In genomic region chr3:183697123-183697609, GRCh38 we compare ENCODE assay signal across 9 cellular contexts. TPM values are rescaled to one million over a fixed set of nuclear protein-coding genes. Genes with fewer than 3 reads are reported as not detected.
DNase-seq lines count a peak whose midpoint lies in the region; ATAC-seq, FAIRE-seq and TF ChIP-seq lines count a peak whose summit lies in the region.
"Had no signal": no experiment of that assay in that cellular context is flagged by ENCODE, and none has a peak within 500 bp of the region (broad histone marks: within the 10 kb centered on the region; RNA-seq: fewer than 3 reads in every experiment).

No MANE protein-coding gene starts in this region.

- peak overlapping the region; percentile 37 for H3K4me2 ChIP-seq in keratinocyte (ENCODE audit: control insufficient read depth, extremely low read depth, insufficient read depth, low read depth, low read length)

- intact Hi-C loops in activated T-helper 1 cell treated with anti-CD3 and anti-CD28 coated beads, Interleukin-12 subunit alpha, Interleukin-12 subunit beta, Interleukin-2, Interleukin-4 antibody, amounts not matched to agents 30 ng/mL and 10 ng/mL and 1 ng/mL, durations not matched to agents 14 hours and 24 hours and 36 hours (cut with micrococcal nuclease) = loop anchor here (1.0 to 10.0 kb wide), 6 partner anchors 61 to 438 kb away; partner anchors contain the start of genes ABCC5, EIF2B5 and KLHL6

- H3K4me1 ChIP-seq in keratinocyte (ENCODE audit: control insufficient read depth, extremely low read depth, insufficient read depth, low read length) = peaks cover 11% of the 10 kb centered on the region

- no peaks in the 10 kb centered on the region for H4K20me1 ChIP-seq in keratinocyte (ENCODE audit: control insufficient read depth, extremely low read depth, insufficient read depth, low read length)

- dilution Hi-C loops in keratinocyte (cut with MboI; ENCODE audit: extremely low pct_ligation_motif_present, low sequenced_read_pairs) = no loop called here

- ATAC-seq in HG02798 (IDR thresholded peaks at IDR 0.05; ENCODE audit: poor library complexity, unreplicated experiment) = no peak

- H3K36me3 Mint-ChIP-seq in activated T-helper 1 cell treated with anti-CD3 and anti-CD28 coated beads, Interleukin-12 subunit alpha, Interleukin-12 subunit beta, Interleukin-2, Interleukin-4 antibody, amounts not matched to agents 30 ng/mL and 10 ng/mL and 1 ng/mL, durations not matched to agents 14 hours and 24 hours and 36 hours (ENCODE audit: low read depth) = peaks cover 21% of the 10 kb centered on the region

- DNase-seq in NOMO-1 treated with dmso at 0.1 percent for 144 hours (lab: John Stamatoyannopoulos, UW; ENCODE audit: unreplicated experiment) (peak; percentile 13), NOMO-1 treated with DMSO at 0.1 percent for 48 hours (lab: John Stamatoyannopoulos, UW; ENCODE audit: unreplicated experiment) (no peak), keratinocyte (ENCODE audit: low read depth, low spot score) (no peak), substantia nigra (lab: John Stamatoyannopoulos, UW) (no peak), NCI-H1417 (lab: John Stamatoyannopoulos, UW) (no peak), hepatic stellate cell (ENCODE audit: low spot score) (no peak)
- DNase-seq in activated T-helper 1 cell treated with anti-CD3 and anti-CD28 coated beads, Interleukin-12 subunit alpha, Interleukin-12 subunit beta, Interleukin-2, Interleukin-4 antibody, amounts not matched to agents 30 ng/mL and 10 ng/mL and 1 ng/mL, durations not matched to agents 14 hours and 24 hours and 36 hours (ENCODE audit: low spot score) = no peak

- peak overlapping the region; percentile 92 for H3K9ac ChIP-seq in keratinocyte (ENCODE audit: control insufficient read depth, extremely low read depth, insufficient read depth, low read length)

- no peaks in the 10 kb centered on the region for H3K9me1 ChIP-seq in keratinocyte (ENCODE audit: control insufficient read depth, extremely low read depth, insufficient read depth, low read length)

- no peak for FAIRE-seq in keratinocyte (lab: Jason Lieb, UNC)
- FAIRE-seq: A204.1 had no signal

- peak overlapping the region; percentile 82 to 94 (median 90) for H3K4me3 ChIP-seq in keratinocyte (ENCODE audit: control insufficient read depth in 2 of 3, extremely low read depth in 1 of 3, insufficient read depth in 2 of 3, low read depth in 1 of 3, low read length in 3 of 3)

- H3K4me1 Mint-ChIP-seq in activated T-helper 1 cell treated with anti-CD3 and anti-CD28 coated beads, Interleukin-12 subunit alpha, Interleukin-12 subunit beta, Interleukin-2, Interleukin-4 antibody, amounts not matched to agents 30 ng/mL and 10 ng/mL and 1 ng/mL, durations not matched to agents 14 hours and 24 hours and 36 hours (ENCODE audit: low read depth) = peaks cover 37% of the 10 kb centered on the region

- peaks cover 44% of the 10 kb centered on the region for H3K79me2 ChIP-seq in keratinocyte (ENCODE audit: control insufficient read depth, insufficient read depth, low read length)

- TF ChIP-seq CTCF in keratinocyte (optimal IDR thresholded peaks at IDR 0.05 in 1 of 3, IDR thresholded peaks at IDR 0.05 in 1 of 3, conservative IDR thresholded peaks at IDR 0.05 in 1 of 3; ENCODE audit: extremely low read depth in 1 of 3, insufficient read depth in 2 of 3, low read length in 3 of 3) = no peak

- H3K27ac ChIP-seq in keratinocyte (ENCODE audit: control insufficient read depth, insufficient read depth, low read length) = peak overlapping the region; percentile 82
- H3K27ac ChIP-seq in substantia nigra (ENCODE audit: low read depth, low read length, poor library complexity, severe bottlenecking) = peak overlapping the region; percentile 61

- H3K27me3 Mint-ChIP-seq in activated T-helper 1 cell treated with anti-CD3 and anti-CD28 coated beads, Interleukin-12 subunit alpha, Interleukin-12 subunit beta, Interleukin-2, Interleukin-4 antibody, amounts not matched to agents 30 ng/mL and 10 ng/mL and 1 ng/mL, durations not matched to agents 14 hours and 24 hours and 36 hours (ENCODE audit: insufficient read depth) = no peaks in the 10 kb centered on the region

- H3K36me3 ChIP-seq in keratinocyte (ENCODE audit: control insufficient read depth in 2 of 2, extremely low read depth in 1 of 2, insufficient read depth in 2 of 2, low read length in 2 of 2) = no peaks in the 10 kb centered on the region

- H3K9me3 ChIP-seq in keratinocyte (ENCODE audit: control insufficient read depth, low read depth, low read length) = no peaks in the 10 kb centered on the region

- peak overlapping the region; percentile 94 for H3K27ac Mint-ChIP-seq in activated T-helper 1 cell treated with anti-CD3 and anti-CD28 coated beads, Interleukin-12 subunit alpha, Interleukin-12 subunit beta, Interleukin-2, Interleukin-4 antibody, amounts not matched to agents 30 ng/mL and 10 ng/mL and 1 ng/mL, durations not matched to agents 14 hours and 24 hours and 36 hours

- peak overlapping the region; percentile 93 for H2AFZ ChIP-seq in keratinocyte (ENCODE audit: control insufficient read depth, low read length)

- H3K27me3 ChIP-seq in keratinocyte (ENCODE audit: control insufficient read depth, extremely low read depth, insufficient read depth, low read length) = no peaks in the 10 kb centered on the region

- H3K4me3 Mint-ChIP-seq in activated T-helper 1 cell treated with anti-CD3 and anti-CD28 coated beads, Interleukin-12 subunit alpha, Interleukin-12 subunit beta, Interleukin-2, Interleukin-4 antibody, amounts not matched to agents 30 ng/mL and 10 ng/mL and 1 ng/mL, durations not matched to agents 14 hours and 24 hours and 36 hours = peak overlapping the region; percentile 81

- no peaks in the 10 kb centered on the region for H3K9me3 Mint-ChIP-seq in activated T-helper 1 cell treated with anti-CD3 and anti-CD28 coated beads, Interleukin-12 subunit alpha, Interleukin-12 subunit beta, Interleukin-2, Interleukin-4 antibody, amounts not matched to agents 30 ng/mL and 10 ng/mL and 1 ng/mL, durations not matched to agents 14 hours and 24 hours and 36 hours

RNA-seq across cellular contexts. Expression of gene YEATS2, which starts 0.4 kb away (rescaled TPM):
- 54.2 and 57.4 TPM in 2 replicates for total RNA-seq in activated T-helper 1 cell treated with anti-CD3 and anti-CD28 coated beads, Interleukin-12 subunit alpha, Interleukin-12 subunit beta, Interleukin-2, Interleukin-4 antibody, amounts not matched to agents 30 ng/mL and 10 ng/mL and 1 ng/mL, durations not matched to agents 14 hours and 24 hours and 36 hours
- polyA plus RNA-seq in keratinocyte = 20.9 to 21.7 TPM (median 21.2 TPM) in 3 replicates
- 12.1 TPM for polyA plus RNA-seq in keratinocyte (2011; ENCODE audit: low read depth)
- 16.6 and 18.9 TPM in 2 replicates for polyA plus RNA-seq in keratinocyte (2011; cell fraction: cytosol; rRNA removed)
- polyA plus RNA-seq in keratinocyte (2011; cell fraction: nucleus; rRNA removed) = 44.0 and 44.7 TPM in 2 replicates
- polyA plus RNA-seq in keratinocyte (2012; ENCODE audit: low replicate concordance) = 8.2 and 15.4 TPM in 2 replicates
- polyA minus RNA-seq in keratinocyte = 25.5 to 44.2 TPM (median 38.8 TPM) in 3 replicates
- 21.3 TPM for polyA minus RNA-seq in keratinocyte (2011; cell fraction: cytosol; rRNA and poly(A)+ RNA removed)
- 34.0 and 54.1 TPM in 2 replicates for polyA minus RNA-seq in keratinocyte (2011; cell fraction: nucleus; rRNA and poly(A)+ RNA removed)
